Comparison of ENCODE assay signal across 29 cellular contexts in the genomic region with DNA sequence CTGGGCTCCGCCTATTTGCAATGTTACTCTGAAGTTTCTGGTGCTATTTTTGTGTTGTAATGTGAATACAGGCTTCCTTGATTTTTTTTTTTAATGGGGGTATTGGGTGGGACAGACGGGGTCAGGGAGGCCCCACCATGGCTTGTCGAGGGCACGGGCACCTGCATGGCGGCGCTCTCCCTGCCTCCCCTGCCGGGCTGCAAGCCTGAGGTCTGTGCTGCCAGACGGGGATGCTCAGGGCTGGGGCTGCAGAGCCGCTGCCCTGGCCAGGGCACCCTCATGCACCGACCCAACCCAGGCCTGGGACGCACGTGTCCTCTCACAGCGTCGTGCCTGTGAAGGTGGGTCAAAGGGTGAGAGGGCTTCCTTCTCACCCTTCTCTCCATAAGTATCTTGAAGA.
"Had no signal": no experiment of that assay in that cellular context is flagged by ENCODE, and none has a peak within 500 bp of the region (broad histone marks: within the 10 kb centered on the region; RNA-seq: fewer than 3 reads in every experiment).

No MANE protein-coding gene starts in this region.

- ATAC-seq: naive thymus-derived CD8-positive, alpha-beta T cell; natural killer cell treated with Interleukin-12 subunit alpha and Interleukin-12 subunit beta and Interleukin-15 and Interleukin-18, amount 100 ng/mL, for 72 hours; psoas muscle; right cardiac atrium; sciatic nerve; stimulated activated memory B cell treated with anti-CD40 and anti-IgM and Interleukin-4, amounts not matched to agents 10 μg/mL and 1 μg/mL and 100 μg/mL, for 72 hours; stimulated activated naive CD8-positive, alpha-beta T cell treated with anti-CD3 and anti-CD28 coated beads, Interleukin-15, amount 100 ng/mL, for 72 hours; stimulated activated naive CD8-positive, alpha-beta T cell treated with anti-CD3 and anti-CD28 coated beads, Interleukin-15, Interleukin-2, amounts not matched to agents 100 U/mL and 50 U/mL, for 24 hours; upper lobe of right lung had no signal

- H3K4me1 ChIP-seq: psoas muscle, upper lobe of right lung had no signal

- DNase-seq: naive thymus-derived CD8-positive, alpha-beta T cell; nephron progenitor cell; occipital lobe; ovary; posterior cingulate gyrus; psoas muscle; right cardiac atrium; spleen; stimulated activated CD4-positive, alpha-beta T cell treated with anti-CD3 and anti-CD28 coated beads, Interleukin-12 subunit alpha, Interleukin-12 subunit beta, amount 100 ng/mL, for 4 hours; stimulated activated CD4-positive, alpha-beta T cell treated with anti-CD3 and anti-CD28 coated beads, Interleukin-1b, Interleukin-23, amount 100 ng/mL, for 48 hours; stimulated activated CD4-positive, alpha-beta T cell treated with anti-CD3 and anti-CD28 coated beads, Interleukin-4, amount 100 ng/mL, for 1 hour; stimulated activated CD4-positive, alpha-beta T cell treated with anti-CD3 and anti-CD28 coated beads, Interleukin-4, amount 100 ng/mL, for 4 hours; stimulated activated CD8-positive, alpha-beta memory T cell treated with anti-CD3 and anti-CD28 coated beads, Interleukin-4, amount 100 ng/mL, for 48 hours; stimulated activated naive CD4-positive, alpha-beta T cell; stimulated activated naive CD8-positive, alpha-beta T cell treated with anti-CD3 and anti-CD28 coated beads, Interleukin-15, amount 100 ng/mL, for 72 hours; stimulated activated naive CD8-positive, alpha-beta T cell treated with anti-CD3 and anti-CD28 coated beads, Interleukin-15, Interleukin-2, amounts not matched to agents 100 U/mL and 50 U/mL, for 24 hours; substantia nigra; testis; tibial artery; transverse colon; upper lobe of right lung; uterus had no signal

- H2AFZ ChIP-seq: parathyroid adenoma had no signal

- H3K9me3 ChIP-seq: ovary, psoas muscle, spleen, suprapubic skin, testis, tibial artery, transverse colon, upper lobe of right lung, uterus had no signal

- H3K4me2 ChIP-seq: smooth muscle cell had no signal

- H3K79me2 ChIP-seq: parathyroid adenoma had no signal

- H3K27me3 ChIP-seq: ovary, spleen, testis, upper lobe of right lung, uterus had no signal

- H3K9ac ChIP-seq: parathyroid adenoma had no signal

- H3K36me3 ChIP-seq: ovary, spleen, suprapubic skin, tibial artery, transverse colon, upper lobe of right lung, uterus had no signal

- H3K27ac ChIP-seq: ovary, parathyroid adenoma, psoas muscle, skin epidermis, spleen, suprapubic skin, testis, tibial artery, transverse colon, upper lobe of right lung, uterus had no signal

- H3K4me3 ChIP-seq: ovary, psoas muscle, skin epidermis, smooth muscle cell, spleen, suprapubic skin, testis, tibial artery, transverse colon, upper lobe of right lung, uterus had no signal
